Comparison of ENCODE assay signal across 18 cellular contexts in the genomic region with DNA sequence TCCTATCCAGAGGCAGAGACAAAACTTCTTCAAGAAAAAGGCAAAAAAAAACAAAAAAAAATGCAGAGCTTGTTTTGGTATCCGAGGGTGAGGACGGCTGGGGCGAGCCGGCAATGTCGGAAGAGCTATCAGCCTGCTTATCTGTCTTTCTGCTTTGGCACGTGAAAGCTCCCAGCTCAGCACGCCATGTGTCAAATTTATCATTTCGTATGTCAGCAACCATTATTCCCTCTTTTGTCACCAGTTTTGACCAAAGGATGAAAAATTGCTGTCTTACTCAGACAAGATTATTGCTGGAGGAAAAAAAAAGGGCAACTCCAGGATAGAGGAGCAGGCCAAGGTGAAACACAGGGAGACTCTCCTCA.
A peak's percentile ranks its signal among the peaks of the same experiment; 100 is the strongest.
DNase-seq lines count a peak whose midpoint lies in the region; ATAC-seq and TF ChIP-seq lines count a peak whose summit lies in the region.
"Had no signal": no experiment of that assay in that cellular context is flagged by ENCODE, and none has a peak within 500 bp of the region (broad histone marks: within the 10 kb centered on the region; RNA-seq: fewer than 3 reads in every experiment).

No MANE protein-coding gene starts in this region.

- H3K4me1 ChIP-seq in neuron (ENCODE audit: insufficient read depth, low read length): peaks cover 22% of the 10 kb centered on the region
- H3K4me1 ChIP-seq: BE2C, Peyer's patch had no signal

- no peak for ATAC-seq in T-helper 17 cell
- ATAC-seq in HG02981 (IDR thresholded peaks at IDR 0.05; ENCODE audit: unreplicated experiment): no peak
- no peak for ATAC-seq in HG02938 (IDR thresholded peaks at IDR 0.05; ENCODE audit: unreplicated experiment)

- H3K27ac Mint-ChIP-seq in T-helper 17 cell (no peak overlapping the region), glutamatergic neuron (ENCODE audit: unreplicated experiment) (peak overlapping the region; percentile 11)
- H3K27ac Mint-ChIP-seq: CD4-positive, alpha-beta memory T cell had no signal

- H3K4me1 Mint-ChIP-seq in T-helper 17 cell: no peaks in the 10 kb centered on the region
- peaks cover 12% of the 10 kb centered on the region for H3K4me1 Mint-ChIP-seq in glutamatergic neuron (ENCODE audit: low read depth, unreplicated experiment)
- H3K4me1 Mint-ChIP-seq: CD4-positive, alpha-beta memory T cell had no signal

- H3K4me3 Mint-ChIP-seq in T-helper 17 cell: peak overlapping the region; percentile 2
- no peak overlapping the region for H3K4me3 Mint-ChIP-seq in glutamatergic neuron (ENCODE audit: unreplicated experiment)
- H3K4me3 Mint-ChIP-seq: CD4-positive, alpha-beta memory T cell had no signal

- DNase-seq in T-helper 17 cell (no peak), glutamatergic neuron (no peak), MG63 (no peak), OCI-M1 (lab: John Stamatoyannopoulos, UW) (no peak)
- DNase-seq: ACHN; BE2C; CD4-positive, alpha-beta memory T cell; IMR-90; NCI-H1417 treated with DMSO at 0.1 percent for 48 hours; NCI-H2029; NCI-H2171 treated with DMSO at 0.1 percent for 48 hours; NCI-H510A; NCI-H82; Peyer's patch; SHP77 had no signal

- H3K4me3 ChIP-seq in neuron (ENCODE audit: low read length) (no peak overlapping the region), MG63 (no peak overlapping the region)
- H3K4me3 ChIP-seq: Peyer's patch had no signal

- no peaks in the 10 kb centered on the region for H3K27me3 ChIP-seq in neuron (ENCODE audit: insufficient read depth, low read length)
- H3K27me3 ChIP-seq in MG63: 0 out of 2 replicates have a peak, but pooled peaks cover 6% of the 10 kb centered on the region
- H3K27me3 ChIP-seq: Peyer's patch had no signal

- H3K27me3 Mint-ChIP-seq in T-helper 17 cell: peaks cover 6% of the 10 kb centered on the region
- H3K27me3 Mint-ChIP-seq in glutamatergic neuron (ENCODE audit: unreplicated experiment): peaks cover 2% of the 10 kb centered on the region

- H3K9me3 Mint-ChIP-seq in glutamatergic neuron (ENCODE audit: unreplicated experiment): no peaks in the 10 kb centered on the region

- TF ChIP-seq CTCF in glutamatergic neuron (IDR thresholded peaks at IDR 0.05; ENCODE audit: partially characterized antibody, unreplicated experiment): no peak

- peak overlapping the region; percentile 66 for H2AFZ ChIP-seq in neuron (ENCODE audit: low read depth, low read length)

- no peaks in the 10 kb centered on the region for H3K36me3 Mint-ChIP-seq in T-helper 17 cell (ENCODE audit: low read depth)
- no peaks in the 10 kb centered on the region for H3K36me3 Mint-ChIP-seq in glutamatergic neuron (ENCODE audit: unreplicated experiment)
- H3K36me3 Mint-ChIP-seq: CD4-positive, alpha-beta memory T cell had no signal

- H3K9me3 ChIP-seq in T-helper 17 cell (ENCODE audit: control insufficient read depth, low read length, poor library complexity, severe bottlenecking) (no peaks in the 10 kb centered on the region), neuron (ENCODE audit: low read length) (no peaks in the 10 kb centered on the region), MG63 (no peaks in the 10 kb centered on the region)
- H3K9me3 ChIP-seq: BE2C, Peyer's patch had no signal

- H3K36me3 ChIP-seq in neuron (ENCODE audit: insufficient read depth, low read length): no peaks in the 10 kb centered on the region
- H3K36me3 ChIP-seq in MG63: no peaks in the 10 kb centered on the region
- H3K36me3 ChIP-seq: BE2C, Peyer's patch had no signal
